In the genomic region with DNA sequence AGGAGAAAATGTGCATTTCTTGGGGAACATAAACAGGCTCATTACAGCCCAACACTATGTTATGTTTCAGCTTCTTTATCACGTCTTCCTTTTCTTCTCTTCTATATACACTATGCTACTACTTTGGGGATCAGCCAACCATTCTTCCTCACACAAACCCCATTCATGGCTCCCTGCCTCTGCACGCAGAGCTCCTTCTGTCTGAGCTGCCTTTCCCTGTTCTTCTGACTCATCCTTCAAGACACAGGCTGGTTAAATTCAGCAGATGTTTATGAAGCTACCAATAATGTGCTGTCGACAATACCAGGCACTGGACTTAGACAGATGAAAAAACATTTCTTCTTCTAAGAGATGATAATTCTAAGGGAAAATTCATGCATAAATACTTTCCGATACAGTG, we compare ENCODE assay signal across 14 cellular contexts.
DNase-seq lines count a peak whose midpoint lies in the region; ATAC-seq, FAIRE-seq and TF ChIP-seq lines count a peak whose summit lies in the region.
"Had no signal": no experiment of that assay in that cellular context is flagged by ENCODE, and none has a peak within 500 bp of the region (broad histone marks: within the 10 kb centered on the region; RNA-seq: fewer than 3 reads in every experiment).

No MANE protein-coding gene starts in this region.

- no peaks in the 10 kb centered on the region for H3K36me3 ChIP-seq in left lung
- H3K36me3 ChIP-seq in CD8-positive, alpha-beta T cell (ENCODE audit: insufficient read depth, low read length) = no peaks in the 10 kb centered on the region
- H3K36me3 ChIP-seq: ascending aorta; BLaER1 treated with 17β-estradiol and CSF1 and Interleukin-3, amounts not matched to agents 10 nM and 100 nM had no signal

- H3K9me3 Mint-ChIP-seq in T-cell = peaks cover 0 to 4% (median 0%) of the 10 kb centered on the region in 3 donors
- H3K9me3 Mint-ChIP-seq in CD8-positive, alpha-beta T cell = no peaks in the 10 kb centered on the region
- H3K9me3 Mint-ChIP-seq: activated CD4-positive, alpha-beta T cell treated with anti-CD3 and anti-CD28 coated beads, Interleukin-2, amount 10 ng/mL, durations not matched to agents 7 days and 5 days had no signal

- no peaks in the 10 kb centered on the region for H3K27me3 ChIP-seq in left lung
- H3K27me3 ChIP-seq in CD8-positive, alpha-beta T cell (ENCODE audit: insufficient read depth, low read length) = no peaks in the 10 kb centered on the region
- H3K27me3 ChIP-seq: ascending aorta; BLaER1 treated with 17β-estradiol and CSF1 and Interleukin-3, amounts not matched to agents 10 nM and 100 nM had no signal

- POLR2A ChIA-PET in T-cell (lab: Charles Lee) = no interaction called here
- POLR2A ChIA-PET in CD8-positive, alpha-beta T cell (lab: Charles Lee) = no interaction called here

- no peaks in the 10 kb centered on the region for H3K4me1 Mint-ChIP-seq in T-cell
- H3K4me1 Mint-ChIP-seq in CD8-positive, alpha-beta T cell (ENCODE audit: low read depth) = no peaks in the 10 kb centered on the region
- H3K4me1 Mint-ChIP-seq: activated CD4-positive, alpha-beta T cell treated with anti-CD3 and anti-CD28 coated beads, Interleukin-2, amount 10 ng/mL, durations not matched to agents 7 days and 5 days; stimulated activated effector memory CD8-positive, alpha-beta T cell treated with anti-CD3 and anti-CD28 coated beads, Interleukin-12 subunit alpha, Interleukin-12 subunit beta, amount 100 ng/mL, for 72 hours had no signal

- no peak overlapping the region for H3K4me3 ChIP-seq in left lung
- H3K4me3 ChIP-seq in CD8-positive, alpha-beta T cell (ENCODE audit: low read depth, low read length) = no peak overlapping the region
- H3K4me3 ChIP-seq: ascending aorta; BLaER1 treated with 17β-estradiol and CSF1 and Interleukin-3, amounts not matched to agents 10 nM and 100 nM had no signal

- no peaks in the 10 kb centered on the region for H3K36me3 Mint-ChIP-seq in T-cell
- no peaks in the 10 kb centered on the region for H3K36me3 Mint-ChIP-seq in CD8-positive, alpha-beta T cell
- H3K36me3 Mint-ChIP-seq: stimulated activated effector memory CD8-positive, alpha-beta T cell treated with anti-CD3 and anti-CD28 coated beads, Interleukin-12 subunit alpha, Interleukin-12 subunit beta, amount 100 ng/mL, for 72 hours had no signal

- CTCF ChIA-PET in T-cell (lab: Charles Lee) = no interaction called here
- CTCF ChIA-PET in CD8-positive, alpha-beta T cell (lab: Charles Lee) = no interaction called here

- ATAC-seq in left lung = peak; percentile 33
- ATAC-seq in T-cell (replicated peaks in 1 of 4) = no peak
- no peak for ATAC-seq in CD8-positive, alpha-beta T cell
- ATAC-seq: stimulated activated effector memory CD8-positive, alpha-beta T cell treated with anti-CD3 and anti-CD28 coated beads, Interleukin-12 subunit alpha, Interleukin-12 subunit beta, amount 100 ng/mL, for 72 hours had no signal

- H3K4me1 ChIP-seq in left lung = no peaks in the 10 kb centered on the region
- H3K4me1 ChIP-seq in CD8-positive, alpha-beta T cell (ENCODE audit: insufficient read depth, low read length) = no peaks in the 10 kb centered on the region
- H3K4me1 ChIP-seq: ascending aorta; BLaER1 treated with 17β-estradiol and CSF1 and Interleukin-3, amounts not matched to agents 10 nM and 100 nM had no signal

- intact Hi-C loops in left lung (cut with DNase I) = no loop called here
- intact Hi-C loops in CD8-positive, alpha-beta T cell (cut with DNase I, micrococcal nuclease) = no loop called here

- H3K27me3 Mint-ChIP-seq in T-cell = peaks cover 0 to 6% of the 10 kb centered on the region in 2 donors
- H3K27me3 Mint-ChIP-seq in CD8-positive, alpha-beta T cell (ENCODE audit: low read depth) = peaks cover 4% of the 10 kb centered on the region
- H3K27me3 Mint-ChIP-seq: activated CD4-positive, alpha-beta T cell treated with anti-CD3 and anti-CD28 coated beads, Interleukin-2, amount 10 ng/mL, durations not matched to agents 7 days and 5 days had no signal

- H3K9me3 ChIP-seq in left lung = no peaks in the 10 kb centered on the region
- no peaks in the 10 kb centered on the region for H3K9me3 ChIP-seq in CD8-positive, alpha-beta T cell (ENCODE audit: low read length)
- H3K9me3 ChIP-seq: ascending aorta had no signal

- TF ChIP-seq CTCF in AG09319 (IDR thresholded peaks at IDR 0.05; ENCODE audit: low read depth, low read length) (no peak), left lung (IDR thresholded peaks at IDR 0.05) (no peak)
- no peak for TF ChIP-seq CTCF in CD8-positive, alpha-beta T cell (IDR thresholded peaks at IDR 0.05)

- H3K27ac Mint-ChIP-seq in T-cell = no peak overlapping the region
- no peak overlapping the region for H3K27ac Mint-ChIP-seq in CD8-positive, alpha-beta T cell
- H3K27ac Mint-ChIP-seq: activated CD4-positive, alpha-beta T cell treated with anti-CD3 and anti-CD28 coated beads, Interleukin-2, amount 10 ng/mL, durations not matched to agents 7 days and 5 days; stimulated activated effector memory CD8-positive, alpha-beta T cell treated with anti-CD3 and anti-CD28 coated beads, Interleukin-12 subunit alpha, Interleukin-12 subunit beta, amount 100 ng/mL, for 72 hours had no signal

- peak; percentile 72 for FAIRE-seq in HTR-8/SVneo (lab: Jason Lieb, UNC)
- FAIRE-seq: RCC 7860 had no signal

- H3K27ac ChIP-seq in caudate nucleus (ENCODE audit: low read depth, low read length) = peak overlapping the region; percentile 11
- H3K27ac ChIP-seq in left lung = no peak overlapping the region
- H3K27ac ChIP-seq in CD8-positive, alpha-beta T cell (ENCODE audit: low read depth, low read length) = no peak overlapping the region
- H3K27ac ChIP-seq: ascending aorta; BLaER1 treated with 17β-estradiol and CSF1 and Interleukin-3, amounts not matched to agents 10 nM and 100 nM had no signal

- DNase-seq in AG09319 (ENCODE audit: extremely low read depth, low read depth) (peak; percentile 72), HTR-8/SVneo (ENCODE audit: insufficient read length, low spot score) (no peak), caudate nucleus (lab: John Stamatoyannopoulos, UW) (peak in 1 of 61 donors; percentile 1), left lung (no peak), T-cell (no peak), iPS-NIHi11 (ENCODE audit: low spot score) (no peak)
- no peak for DNase-seq in CD8-positive, alpha-beta T cell
- DNase-seq in stimulated activated CD4-positive, alpha-beta T cell treated with anti-CD3 and anti-CD28 coated beads, Interleukin-15, amount 100 ng/mL, for 24 hours = no peak
- DNase-seq: activated CD4-positive, alpha-beta T cell treated with anti-CD3 and anti-CD28 coated beads, Interleukin-2, amount 10 ng/mL, durations not matched to agents 7 days and 5 days; GDM1 had no signal

- H3K4me3 Mint-ChIP-seq in T-cell = no peak overlapping the region
- no peak overlapping the region for H3K4me3 Mint-ChIP-seq in CD8-positive, alpha-beta T cell
- H3K4me3 Mint-ChIP-seq: activated CD4-positive, alpha-beta T cell treated with anti-CD3 and anti-CD28 coated beads, Interleukin-2, amount 10 ng/mL, durations not matched to agents 7 days and 5 days; stimulated activated effector memory CD8-positive, alpha-beta T cell treated with anti-CD3 and anti-CD28 coated beads, Interleukin-12 subunit alpha, Interleukin-12 subunit beta, amount 100 ng/mL, for 72 hours had no signal
